Comparison of ENCODE assay signal across 8 cellular contexts in genomic region chr12:12562016-12562483, GRCh38. TPM values are rescaled to one million over a fixed set of nuclear protein-coding genes. Genes with fewer than 3 reads are reported as not detected.
DNase-seq lines count a peak whose midpoint lies in the region; ATAC-seq and TF ChIP-seq lines count a peak whose summit lies in the region.

No MANE protein-coding gene starts in this region.

- peaks cover 41% of the 10 kb centered on the region for H3K4me1 Mint-ChIP-seq in activated CD8-positive, alpha-beta memory T cell treated with anti-CD3 and anti-CD28 coated beads, Interleukin-2, amount 10 ng/mL, durations not matched to agents 7 days and 5 days

- no peaks in the 10 kb centered on the region for H3K79me2 ChIP-seq in Karpas-422 (ENCODE audit: low read length)

- no peaks in the 10 kb centered on the region for H3K9me2 ChIP-seq in Karpas-422 (replicated peaks; ENCODE audit: insufficient read depth, low read length)

- CTCF ChIA-PET in activated CD8-positive, alpha-beta memory T cell treated with anti-CD3 and anti-CD28 coated beads, Interleukin-2, amount 10 ng/mL, durations not matched to agents 7 days and 5 days (lab: Charles Lee), result interaction anchor here (1.1 to 2.7 kb wide), 5 partner anchors 14 to 185 kb away, joined by 3 to 41 read pairs (median 6); no protein-coding TSS in a partner anchor

- peak overlapping the region; percentile 78 for H3K4me3 Mint-ChIP-seq in activated CD8-positive, alpha-beta memory T cell treated with anti-CD3 and anti-CD28 coated beads, Interleukin-2, amount 10 ng/mL, durations not matched to agents 7 days and 5 days

- H3K4me3 ChIP-seq in Karpas-422 (ENCODE audit: low read length), result peak overlapping the region; percentile 68
- peak overlapping the region; percentile 71 to 75 for H3K4me3 ChIP-seq in muscle layer of duodenum (ENCODE audit: low read depth in 1 of 2, low read length in 2 of 2)
- H3K4me3 ChIP-seq in upper lobe of right lung, result peak overlapping the region; percentile 79

- ATAC-seq in activated CD8-positive, alpha-beta memory T cell treated with anti-CD3 and anti-CD28 coated beads, Interleukin-2, amount 10 ng/mL, durations not matched to agents 7 days and 5 days, result peak; percentile 6
- peak; percentile 1 for ATAC-seq in upper lobe of right lung
- no peak for ATAC-seq in GM19395 (IDR thresholded peaks at IDR 0.05; ENCODE audit: unreplicated experiment)

- no peaks in the 10 kb centered on the region for H3K36me3 ChIP-seq in ES-I3 (ENCODE audit: insufficient read depth, low read length)
- H3K36me3 ChIP-seq in Karpas-422 (ENCODE audit: insufficient read depth, low read length), result no peaks in the 10 kb centered on the region
- peaks cover 0 to 8% of the 10 kb centered on the region in 2 donors for H3K36me3 ChIP-seq in muscle layer of duodenum (ENCODE audit: control insufficient read depth in 1 of 2, insufficient read depth in 2 of 2, low read length in 2 of 2)
- no peaks in the 10 kb centered on the region for H3K36me3 ChIP-seq in upper lobe of right lung

- H3K27ac ChIP-seq in Karpas-422 (ENCODE audit: low read length) (no peak overlapping the region), epithelial cell of prostate (peak overlapping the region; percentile 98), muscle layer of duodenum (ENCODE audit: low read length) (peak overlapping the region; percentile 94), upper lobe of right lung (peak overlapping the region; percentile 99)

- H3K27me3 ChIP-seq in Karpas-422 (ENCODE audit: low read length), result no peaks in the 10 kb centered on the region
- no peaks in the 10 kb centered on the region for H3K27me3 ChIP-seq in muscle layer of duodenum (ENCODE audit: low read depth, low read length)
- no peaks in the 10 kb centered on the region for H3K27me3 ChIP-seq in upper lobe of right lung

- no peaks in the 10 kb centered on the region for H3K9me3 Mint-ChIP-seq in activated CD8-positive, alpha-beta memory T cell treated with anti-CD3 and anti-CD28 coated beads, Interleukin-2, amount 10 ng/mL, durations not matched to agents 7 days and 5 days (ENCODE audit: low read depth)

- H3K9me3 ChIP-seq in ES-I3 (ENCODE audit: control insufficient read depth, insufficient read depth, low read length) (peaks cover 2% of the 10 kb centered on the region), Karpas-422 (ENCODE audit: low read length) (no peaks in the 10 kb centered on the region), muscle layer of duodenum (ENCODE audit: control insufficient read depth in 1 of 2, low read length in 2 of 2) (no peaks in the 10 kb centered on the region), upper lobe of right lung (no peaks in the 10 kb centered on the region)

- H2AFZ ChIP-seq in Karpas-422 (ENCODE audit: low read length), result peak overlapping the region; percentile 81

- DNase-seq in Karpas-422 (peak; percentile 52), epithelial cell of prostate (ENCODE audit: low read depth, low spot score) (no peak), upper lobe of right lung (peak; percentile 72), inferior parietal cortex (ENCODE audit: extremely low spot score) (no peak)
- peak; percentile 49 for DNase-seq in activated CD8-positive, alpha-beta memory T cell treated with anti-CD3 and anti-CD28 coated beads, Interleukin-2, amount 10 ng/mL, durations not matched to agents 7 days and 5 days

- peak overlapping the region; percentile 92 for H3K27ac Mint-ChIP-seq in activated CD8-positive, alpha-beta memory T cell treated with anti-CD3 and anti-CD28 coated beads, Interleukin-2, amount 10 ng/mL, durations not matched to agents 7 days and 5 days

- H3K9ac ChIP-seq in ES-I3 (ENCODE audit: low read depth, low read length) (peak overlapping the region; percentile 92), Karpas-422 (ENCODE audit: low read length) (peak overlapping the region; percentile 66)

- H3K27me3 Mint-ChIP-seq in activated CD8-positive, alpha-beta memory T cell treated with anti-CD3 and anti-CD28 coated beads, Interleukin-2, amount 10 ng/mL, durations not matched to agents 7 days and 5 days, result no peaks in the 10 kb centered on the region

- peak overlapping the region; percentile 76 for H3K4me2 ChIP-seq in Karpas-422 (ENCODE audit: low read depth, low read length, poor library complexity, severe bottlenecking)

- H3K36me3 Mint-ChIP-seq in activated CD8-positive, alpha-beta memory T cell treated with anti-CD3 and anti-CD28 coated beads, Interleukin-2, amount 10 ng/mL, durations not matched to agents 7 days and 5 days, result peaks cover 24% of the 10 kb centered on the region

- intact Hi-C loops in upper lobe of right lung (cut with DNase I), result no loop called here

- peaks cover 16% of the 10 kb centered on the region for H3K4me1 ChIP-seq in ES-I3 (ENCODE audit: insufficient read depth, low read length)
- H3K4me1 ChIP-seq in Karpas-422 (ENCODE audit: low read length), result peaks cover 15% of the 10 kb centered on the region
- H3K4me1 ChIP-seq in muscle layer of duodenum (ENCODE audit: control insufficient read depth in 1 of 2, insufficient read depth in 2 of 2, low read length in 2 of 2), result peaks cover 5 to 16% of the 10 kb centered on the region in 2 donors
- peaks cover 10% of the 10 kb centered on the region for H3K4me1 ChIP-seq in upper lobe of right lung

- no peak for TF ChIP-seq CTCF in upper lobe of right lung (IDR thresholded peaks at IDR 0.05)

- no peaks in the 10 kb centered on the region for H4K20me1 ChIP-seq in Karpas-422 (ENCODE audit: insufficient read depth, low read depth, low read length)

RNA-seq across cellular contexts. Expression of gene DUSP16, which starts 0.6 kb away (rescaled TPM):
- 0.25 and 1.8 TPM in 2 replicates for total RNA-seq in Karpas-422 (2014; rRNA removed; shearing (Covaris generic); ENCODE audit: low replicate concordance)
- total RNA-seq in activated CD8-positive, alpha-beta memory T cell treated with anti-CD3 and anti-CD28 coated beads, Interleukin-2, amount 10 ng/mL, durations not matched to agents 7 days and 5 days, result 10 to 100 TPM; 43.0 to 69.0 TPM
- total RNA-seq in upper lobe of right lung, result 50.6 TPM

RNA-seq across cellular contexts. Expression of gene CREBL2, which starts 49.6 kb away (rescaled TPM):
- total RNA-seq in Karpas-422 (2014; rRNA removed; shearing (Covaris generic); ENCODE audit: low replicate concordance), result 14.1 and 19.3 TPM in 2 replicates
- 10 to 100 TPM; 16.3 to 20.5 TPM for total RNA-seq in activated CD8-positive, alpha-beta memory T cell treated with anti-CD3 and anti-CD28 coated beads, Interleukin-2, amount 10 ng/mL, durations not matched to agents 7 days and 5 days
- total RNA-seq in upper lobe of right lung, result 42.8 TPM

Comparison
In these comparisons a context has a peak if more than half of its experiments do, and no peak if none do; other contexts are left out.
1. DNase-seq: peak in Karpas-422 (single experiment), activated CD8-positive, alpha-beta memory T cell treated with anti-CD3 and anti-CD28 coated beads, Interleukin-2, amount 10 ng/mL, durations not matched to agents 7 days and 5 days (single experiment) and upper lobe of right lung (single experiment); none in epithelial cell of prostate (single experiment) and inferior parietal cortex (single experiment).
2. RNA of gene DUSP16, which starts 0.6 kb away (total RNA-seq): 43.0 to 69.0 TPM in activated CD8-positive, alpha-beta memory T cell treated with anti-CD3 and anti-CD28 coated beads, Interleukin-2, amount 10 ng/mL, durations not matched to agents 7 days and 5 days and 50.6 TPM in upper lobe of right lung (single experiment); 0.25 to 1.8 TPM in Karpas-422; every median in the first group is over 10 times any median in the second.
3. Peak in every context shown above with its lines, with median percentiles within 50 percentile points of each other: H3K4me3 ChIP-seq.